Comparison of ENCODE assay signal across 1 cellular context in the genomic region with DNA sequence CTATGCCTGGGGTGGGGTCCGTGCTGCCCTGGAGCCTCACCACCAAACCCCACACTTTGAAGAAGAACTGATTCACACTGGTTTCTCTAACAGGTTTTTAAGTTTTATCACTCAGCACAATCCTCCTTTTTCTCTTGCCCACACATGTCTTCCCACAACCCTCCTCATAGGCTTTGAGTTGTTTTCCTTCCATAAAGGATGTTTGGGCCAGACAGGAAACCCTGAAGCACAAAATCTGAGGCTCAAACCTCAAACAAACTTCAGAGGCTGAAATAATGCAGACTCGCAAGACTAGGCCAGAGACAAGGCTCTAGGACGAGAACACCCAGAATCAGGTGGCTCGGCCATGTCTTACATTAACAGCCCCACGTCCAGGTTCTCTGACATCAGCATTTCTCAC.
TF ChIP-seq lines count a peak whose summit lies in the region.

No MANE protein-coding gene starts in this region.

TF ChIP-seq in WTC11, 78 proteins besides CTCF, POLR2A, EP300 and RAD21 (continued from another document):
- TF ChIP-seq, protein P1, sequence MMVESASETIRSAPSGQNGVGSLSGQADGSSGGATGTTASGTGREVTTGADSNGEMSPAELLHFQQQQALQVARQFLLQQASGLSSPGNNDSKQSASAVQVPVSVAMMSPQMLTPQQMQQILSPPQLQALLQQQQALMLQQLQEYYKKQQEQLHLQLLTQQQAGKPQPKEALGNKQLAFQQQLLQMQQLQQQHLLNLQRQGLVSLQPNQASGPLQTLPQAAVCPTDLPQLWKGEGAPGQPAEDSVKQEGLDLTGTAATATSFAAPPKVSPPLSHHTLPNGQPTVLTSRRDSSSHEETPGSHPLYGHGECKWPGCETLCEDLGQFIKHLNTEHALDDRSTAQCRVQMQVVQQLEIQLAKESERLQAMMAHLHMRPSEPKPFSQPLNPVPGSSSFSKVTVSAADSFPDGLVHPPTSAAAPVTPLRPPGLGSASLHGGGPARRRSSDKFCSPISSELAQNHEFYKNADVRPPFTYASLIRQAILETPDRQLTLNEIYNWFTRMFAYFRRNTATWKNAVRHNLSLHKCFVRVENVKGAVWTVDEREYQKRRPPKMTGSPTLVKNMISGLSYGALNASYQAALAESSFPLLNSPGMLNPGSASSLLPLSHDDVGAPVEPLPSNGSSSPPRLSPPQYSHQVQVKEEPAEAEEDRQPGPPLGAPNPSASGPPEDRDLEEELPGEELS (CRISPR knock-in tag; IDR thresholded peaks at IDR 0.05) = no peak
- TF ChIP-seq, protein P2, sequence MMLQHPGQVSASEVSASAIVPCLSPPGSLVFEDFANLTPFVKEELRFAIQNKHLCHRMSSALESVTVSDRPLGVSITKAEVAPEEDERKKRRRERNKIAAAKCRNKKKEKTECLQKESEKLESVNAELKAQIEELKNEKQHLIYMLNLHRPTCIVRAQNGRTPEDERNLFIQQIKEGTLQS (CRISPR knock-in tag; conservative IDR thresholded peaks at IDR 0.05) = no peak
- TF ChIP-seq ZBTB21 (CRISPR knock-in tag; IDR thresholded peaks at IDR 0.05; ENCODE audit: borderline replicate concordance) = no peak
- TF ChIP-seq, protein P3, sequence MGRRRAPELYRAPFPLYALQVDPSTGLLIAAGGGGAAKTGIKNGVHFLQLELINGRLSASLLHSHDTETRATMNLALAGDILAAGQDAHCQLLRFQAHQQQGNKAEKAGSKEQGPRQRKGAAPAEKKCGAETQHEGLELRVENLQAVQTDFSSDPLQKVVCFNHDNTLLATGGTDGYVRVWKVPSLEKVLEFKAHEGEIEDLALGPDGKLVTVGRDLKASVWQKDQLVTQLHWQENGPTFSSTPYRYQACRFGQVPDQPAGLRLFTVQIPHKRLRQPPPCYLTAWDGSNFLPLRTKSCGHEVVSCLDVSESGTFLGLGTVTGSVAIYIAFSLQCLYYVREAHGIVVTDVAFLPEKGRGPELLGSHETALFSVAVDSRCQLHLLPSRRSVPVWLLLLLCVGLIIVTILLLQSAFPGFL (CRISPR knock-in tag; IDR thresholded peaks at IDR 0.05; ENCODE audit: borderline replicate concordance) = no peak
- TF ChIP-seq GABPB1 (CRISPR knock-in tag; IDR thresholded peaks at IDR 0.05) = no peak
- TF ChIP-seq NFE2L1 (CRISPR knock-in tag; IDR thresholded peaks at IDR 0.05) = no peak
- no peak for TF ChIP-seq FOXP1 (CRISPR knock-in tag; IDR thresholded peaks at IDR 0.05; ENCODE audit: borderline replicate concordance)
- TF ChIP-seq, protein P4, sequence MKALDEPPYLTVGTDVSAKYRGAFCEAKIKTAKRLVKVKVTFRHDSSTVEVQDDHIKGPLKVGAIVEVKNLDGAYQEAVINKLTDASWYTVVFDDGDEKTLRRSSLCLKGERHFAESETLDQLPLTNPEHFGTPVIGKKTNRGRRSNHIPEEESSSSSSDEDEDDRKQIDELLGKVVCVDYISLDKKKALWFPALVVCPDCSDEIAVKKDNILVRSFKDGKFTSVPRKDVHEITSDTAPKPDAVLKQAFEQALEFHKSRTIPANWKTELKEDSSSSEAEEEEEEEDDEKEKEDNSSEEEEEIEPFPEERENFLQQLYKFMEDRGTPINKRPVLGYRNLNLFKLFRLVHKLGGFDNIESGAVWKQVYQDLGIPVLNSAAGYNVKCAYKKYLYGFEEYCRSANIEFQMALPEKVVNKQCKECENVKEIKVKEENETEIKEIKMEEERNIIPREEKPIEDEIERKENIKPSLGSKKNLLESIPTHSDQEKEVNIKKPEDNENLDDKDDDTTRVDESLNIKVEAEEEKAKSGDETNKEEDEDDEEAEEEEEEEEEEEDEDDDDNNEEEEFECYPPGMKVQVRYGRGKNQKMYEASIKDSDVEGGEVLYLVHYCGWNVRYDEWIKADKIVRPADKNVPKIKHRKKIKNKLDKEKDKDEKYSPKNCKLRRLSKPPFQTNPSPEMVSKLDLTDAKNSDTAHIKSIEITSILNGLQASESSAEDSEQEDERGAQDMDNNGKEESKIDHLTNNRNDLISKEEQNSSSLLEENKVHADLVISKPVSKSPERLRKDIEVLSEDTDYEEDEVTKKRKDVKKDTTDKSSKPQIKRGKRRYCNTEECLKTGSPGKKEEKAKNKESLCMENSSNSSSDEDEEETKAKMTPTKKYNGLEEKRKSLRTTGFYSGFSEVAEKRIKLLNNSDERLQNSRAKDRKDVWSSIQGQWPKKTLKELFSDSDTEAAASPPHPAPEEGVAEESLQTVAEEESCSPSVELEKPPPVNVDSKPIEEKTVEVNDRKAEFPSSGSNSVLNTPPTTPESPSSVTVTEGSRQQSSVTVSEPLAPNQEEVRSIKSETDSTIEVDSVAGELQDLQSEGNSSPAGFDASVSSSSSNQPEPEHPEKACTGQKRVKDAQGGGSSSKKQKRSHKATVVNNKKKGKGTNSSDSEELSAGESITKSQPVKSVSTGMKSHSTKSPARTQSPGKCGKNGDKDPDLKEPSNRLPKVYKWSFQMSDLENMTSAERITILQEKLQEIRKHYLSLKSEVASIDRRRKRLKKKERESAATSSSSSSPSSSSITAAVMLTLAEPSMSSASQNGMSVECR (CRISPR knock-in tag; IDR thresholded peaks at IDR 0.05; ENCODE audit: borderline replicate concordance) = no peak
- no peak for TF ChIP-seq CREB1 (CRISPR knock-in tag; IDR thresholded peaks at IDR 0.05)
- TF ChIP-seq, protein P5, sequence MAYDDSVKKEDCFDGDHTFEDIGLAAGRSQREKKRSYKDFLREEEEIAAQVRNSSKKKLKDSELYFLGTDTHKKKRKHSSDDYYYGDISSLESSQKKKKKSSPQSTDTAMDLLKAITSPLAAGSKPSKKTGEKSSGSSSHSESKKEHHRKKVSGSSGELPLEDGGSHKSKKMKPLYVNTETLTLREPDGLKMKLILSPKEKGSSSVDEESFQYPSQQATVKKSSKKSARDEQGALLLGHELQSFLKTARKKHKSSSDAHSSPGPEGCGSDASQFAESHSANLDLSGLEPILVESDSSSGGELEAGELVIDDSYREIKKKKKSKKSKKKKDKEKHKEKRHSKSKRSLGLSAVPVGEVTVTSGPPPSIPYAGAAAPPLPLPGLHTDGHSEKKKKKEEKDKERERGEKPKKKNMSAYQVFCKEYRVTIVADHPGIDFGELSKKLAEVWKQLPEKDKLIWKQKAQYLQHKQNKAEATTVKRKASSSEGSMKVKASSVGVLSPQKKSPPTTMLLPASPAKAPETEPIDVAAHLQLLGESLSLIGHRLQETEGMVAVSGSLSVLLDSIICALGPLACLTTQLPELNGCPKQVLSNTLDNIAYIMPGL (CRISPR knock-in tag; IDR thresholded peaks at IDR 0.05) = no peak
